In genomic region chr16:20695024-20695423, GRCh38 we compare ENCODE assay signal across 24 cellular contexts. TPM values are rescaled to one million over a fixed set of nuclear protein-coding genes. Genes with fewer than 3 reads are reported as not detected.
"Had no signal": no experiment of that assay in that cellular context is flagged by ENCODE, and none has a peak within 500 bp of the region (broad histone marks: within the 10 kb centered on the region; RNA-seq: fewer than 3 reads in every experiment).

No MANE protein-coding gene starts in this region.

- H3K4me1 ChIP-seq: SJSA1 had no signal

- DNase-seq: IMR-90, Karpas-422, KG1, MM.1S, NCI-H1092 treated with DMSO at 0.1 percent for 48 hours, NCI-H1436, NCI-H187, NCI-H2029, NCI-H2081 treated with DMSO at 0.1 percent for 48 hours, NCI-H2171, NCI-H226, NCI-H446, NCI-H510A, NCI-H524 treated with DMSO at 0.1 percent for 48 hours, NCI-H69, NCI-H774, Right ventricle myocardium superior, RPMI8226, SIG-M5, SW 1271 had no signal

- H3K4me3 ChIP-seq: SJSA1, SK-N-MC had no signal

- H3K27ac ChIP-seq: SJSA1, SK-N-MC had no signal

- H3K36me3 ChIP-seq: SJSA1 had no signal

- H3K9me3 ChIP-seq: SJSA1 had no signal

RNA-seq across cellular contexts. Expression of gene ACSM1, which starts 2.5 kb away (rescaled TPM):
- total RNA-seq: HT-29, IMR-90, M059J, Right ventricle myocardium superior, SJSA1 had no signal
- polyA plus RNA-seq: IMR-90 had no signal
